Comparison of ENCODE assay signal across 1 cellular context in the genomic region with DNA sequence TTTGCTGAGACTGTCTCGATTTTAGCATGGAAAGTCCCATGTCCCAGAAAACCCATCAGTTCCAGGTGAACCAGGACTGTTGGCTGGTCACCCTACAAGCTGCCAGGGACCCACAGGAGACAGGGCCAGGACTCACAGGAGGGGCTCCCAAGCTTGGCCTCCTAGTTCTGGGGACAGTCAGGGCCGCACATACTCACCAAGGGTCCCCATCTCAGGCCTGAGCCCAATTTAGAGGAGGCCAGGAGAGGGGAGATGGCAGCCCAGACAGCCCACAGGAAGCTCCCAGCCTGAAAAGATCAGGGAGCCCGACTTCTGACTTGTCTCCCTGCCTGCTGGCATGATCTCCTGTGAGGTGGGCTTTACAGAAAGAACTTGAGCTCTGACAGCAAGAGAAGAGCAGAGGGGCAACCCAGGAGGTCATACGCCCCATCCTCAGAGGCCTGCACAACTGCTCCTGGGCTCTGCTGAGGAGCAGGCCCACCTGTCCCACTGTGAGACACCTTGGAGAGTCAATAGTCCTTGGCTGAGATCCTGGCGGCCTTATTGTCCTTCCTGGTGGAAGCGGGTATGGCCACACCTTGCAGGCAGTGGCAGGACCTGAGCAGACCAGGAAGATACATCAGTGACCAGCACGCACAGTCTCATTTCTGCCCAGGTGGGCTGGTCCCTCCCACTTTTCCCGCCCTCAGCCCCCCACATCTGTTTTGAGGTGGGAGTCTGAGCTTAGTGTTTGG.
TF ChIP-seq lines count a peak whose summit lies in the region.

No MANE protein-coding gene starts in this region.

TF ChIP-seq in IMR-90, 13 proteins besides CTCF, POLR2A, EP300 and RAD21:
- TF ChIP-seq RFX5 (IDR thresholded peaks at IDR 0.05; ENCODE audit: low read depth, low read length) (no peak), CEBPB (IDR thresholded peaks at IDR 0.05; ENCODE audit: low read depth, low read length) (no peak), BHLHE40 (IDR thresholded peaks at IDR 0.05; ENCODE audit: low read depth, low read length) (no peak), MAFK (IDR thresholded peaks at IDR 0.05; ENCODE audit: low read depth, low read length) (no peak), ELK1 (IDR thresholded peaks at IDR 0.05; ENCODE audit: borderline replicate concordance, low read depth, low read length) (no peak)
